In the genomic region with DNA sequence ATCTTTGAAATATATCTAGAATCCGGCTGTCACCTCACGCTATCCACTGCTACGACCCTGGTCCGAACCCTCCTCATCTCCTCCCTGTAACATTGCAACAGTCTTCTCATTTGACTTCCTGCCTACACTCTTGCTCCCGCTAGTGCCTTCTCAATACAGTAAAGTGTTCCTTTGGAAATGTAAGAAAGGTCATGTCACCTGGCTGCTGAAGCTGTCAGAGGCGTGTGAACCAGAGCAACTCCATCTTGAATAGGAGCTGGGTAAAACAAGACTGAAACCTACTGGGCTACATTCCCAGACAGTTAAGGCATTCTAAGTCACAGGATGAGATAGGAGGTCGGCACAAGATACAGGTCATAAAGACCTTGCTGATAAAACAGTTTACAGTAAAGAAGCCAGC, we compare ENCODE assay signal across 2 cellular contexts. TPM values are rescaled to one million over a fixed set of nuclear protein-coding genes. Genes with fewer than 3 reads are reported as not detected.
"Had no signal": no experiment of that assay in that cellular context is flagged by ENCODE, and none has a peak within 500 bp of the region (broad histone marks: within the 10 kb centered on the region; RNA-seq: fewer than 3 reads in every experiment).

No MANE protein-coding gene starts in this region.

RNA-seq across cellular contexts. Expression of a gene that starts 4.5 kb away (rescaled TPM):
- total RNA-seq: bronchial epithelial cell, MCF 10A had no signal
